ENCODE assay signal across 1 cellular context in the genomic region with DNA sequence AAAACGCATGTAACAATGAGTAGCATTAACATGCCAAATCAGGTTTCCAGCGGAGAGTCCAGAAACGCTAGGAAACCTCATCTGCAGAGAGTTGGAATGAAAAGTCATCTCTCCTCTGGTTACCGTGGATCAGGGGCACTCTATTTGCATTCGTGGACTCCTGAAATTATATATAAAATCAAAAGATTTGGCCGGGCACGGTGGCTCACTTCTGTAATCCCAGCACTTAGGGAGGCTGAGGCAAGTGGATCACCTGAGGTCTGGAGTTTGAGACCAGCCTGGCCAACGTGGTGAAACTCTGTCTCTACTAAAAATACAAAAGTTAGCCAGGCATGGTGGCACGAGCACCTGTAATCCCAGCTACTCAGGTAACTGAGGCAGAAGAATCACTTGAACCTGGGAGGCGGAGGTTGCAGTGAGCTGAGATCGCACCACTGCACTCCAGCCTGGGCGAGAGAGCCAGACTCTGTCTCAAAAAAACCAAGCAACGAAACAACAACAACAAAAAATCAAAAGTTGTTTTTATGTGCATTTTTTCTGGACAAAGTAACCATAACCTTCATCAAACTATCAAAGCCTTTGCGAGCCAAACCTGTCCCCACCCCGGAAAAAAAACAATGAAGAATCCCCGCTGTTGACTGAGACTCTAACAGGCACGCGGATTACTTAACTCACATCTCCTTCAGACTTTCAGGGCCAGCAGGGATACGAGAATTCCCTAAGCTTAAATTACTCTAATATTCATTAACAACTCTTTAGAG.
A peak's percentile ranks its signal among the peaks of the same experiment; 100 is the strongest.
TF ChIP-seq lines count a peak whose summit lies in the region.

No MANE protein-coding gene starts in this region.

TF ChIP-seq in HepG2, 621 proteins besides CTCF, POLR2A, EP300 and RAD21 (continued from another document):
- TF ChIP-seq, protein P1, sequence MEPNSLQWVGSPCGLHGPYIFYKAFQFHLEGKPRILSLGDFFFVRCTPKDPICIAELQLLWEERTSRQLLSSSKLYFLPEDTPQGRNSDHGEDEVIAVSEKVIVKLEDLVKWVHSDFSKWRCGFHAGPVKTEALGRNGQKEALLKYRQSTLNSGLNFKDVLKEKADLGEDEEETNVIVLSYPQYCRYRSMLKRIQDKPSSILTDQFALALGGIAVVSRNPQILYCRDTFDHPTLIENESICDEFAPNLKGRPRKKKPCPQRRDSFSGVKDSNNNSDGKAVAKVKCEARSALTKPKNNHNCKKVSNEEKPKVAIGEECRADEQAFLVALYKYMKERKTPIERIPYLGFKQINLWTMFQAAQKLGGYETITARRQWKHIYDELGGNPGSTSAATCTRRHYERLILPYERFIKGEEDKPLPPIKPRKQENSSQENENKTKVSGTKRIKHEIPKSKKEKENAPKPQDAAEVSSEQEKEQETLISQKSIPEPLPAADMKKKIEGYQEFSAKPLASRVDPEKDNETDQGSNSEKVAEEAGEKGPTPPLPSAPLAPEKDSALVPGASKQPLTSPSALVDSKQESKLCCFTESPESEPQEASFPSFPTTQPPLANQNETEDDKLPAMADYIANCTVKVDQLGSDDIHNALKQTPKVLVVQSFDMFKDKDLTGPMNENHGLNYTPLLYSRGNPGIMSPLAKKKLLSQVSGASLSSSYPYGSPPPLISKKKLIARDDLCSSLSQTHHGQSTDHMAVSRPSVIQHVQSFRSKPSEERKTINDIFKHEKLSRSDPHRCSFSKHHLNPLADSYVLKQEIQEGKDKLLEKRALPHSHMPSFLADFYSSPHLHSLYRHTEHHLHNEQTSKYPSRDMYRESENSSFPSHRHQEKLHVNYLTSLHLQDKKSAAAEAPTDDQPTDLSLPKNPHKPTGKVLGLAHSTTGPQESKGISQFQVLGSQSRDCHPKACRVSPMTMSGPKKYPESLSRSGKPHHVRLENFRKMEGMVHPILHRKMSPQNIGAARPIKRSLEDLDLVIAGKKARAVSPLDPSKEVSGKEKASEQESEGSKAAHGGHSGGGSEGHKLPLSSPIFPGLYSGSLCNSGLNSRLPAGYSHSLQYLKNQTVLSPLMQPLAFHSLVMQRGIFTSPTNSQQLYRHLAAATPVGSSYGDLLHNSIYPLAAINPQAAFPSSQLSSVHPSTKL (CRISPR knock-in tag; IDR thresholded peaks at IDR 0.05) = 0 out of 2 replicates have a peak, but pooled peaks have one; percentile 11
TF ChIP-seq in HepG2: peak in this region for 3.
